In genomic region chr19:4123615-4124568, GRCh38 we compare ENCODE assay signal across 8 cellular contexts. TPM values are rescaled to one million over a fixed set of nuclear protein-coding genes. Genes with fewer than 3 reads are reported as not detected.
DNase-seq lines count a peak whose midpoint lies in the region; ATAC-seq and TF ChIP-seq lines count a peak whose summit lies in the region.

Gene MAP2K2 (minus strand): TSS chr19:4124122. CDS start chr19:4123875, 247 bp downstream.

- H3K79me2 ChIP-seq in PC-9 (ENCODE audit: low read depth), result peaks cover 34% of the 10 kb centered on the region

- no peaks in the 10 kb centered on the region; the same call in 1 of the 2 replicates for H4K20me1 ChIP-seq in PC-9 (ENCODE audit: insufficient read depth)

- no peaks in the 10 kb centered on the region for H3K36me3 ChIP-seq in PC-9 (ENCODE audit: low read depth)
- peaks cover 0 to 5% of the 10 kb centered on the region in 2 donors for H3K36me3 ChIP-seq in esophagus (ENCODE audit: control insufficient read depth in 2 of 2, insufficient read depth in 2 of 2, low read length in 1 of 2)
- H3K36me3 ChIP-seq in muscle layer of colon (ENCODE audit: insufficient read depth, low read length), result no peaks in the 10 kb centered on the region

- WGBS in esophagus, 2 donors, result 3% methylated on average over 84 to 102 of the region's 102 CpGs

- H3K4me1 ChIP-seq in PC-9 (replicated peaks; ENCODE audit: insufficient read depth), result 0 out of 2 replicates have a peak, but pooled peaks cover 5% of the 10 kb centered on the region
- peaks cover 5 to 12% of the 10 kb centered on the region in 2 donors for H3K4me1 ChIP-seq in esophagus (ENCODE audit: control insufficient read depth in 2 of 2, insufficient read depth in 2 of 2, low read length in 1 of 2)
- peaks cover 25% of the 10 kb centered on the region for H3K4me1 ChIP-seq in muscle layer of colon (ENCODE audit: insufficient read depth, low read length)

- peaks cover 15% of the 10 kb centered on the region for H3K36me3 Mint-ChIP-seq in Calu3 (ENCODE audit: insufficient read depth, unreplicated experiment)
- H3K36me3 Mint-ChIP-seq in activated T-cell treated with anti-CD3 and anti-CD28 coated beads, Interleukin-2, amount 50 U/mL, for 4 hours (ENCODE audit: insufficient read depth), result peaks cover 2% of the 10 kb centered on the region

- DNase-seq in Calu3, result peak; percentile 93
- peak; percentile 91 for DNase-seq in KBM-7
- DNase-seq in PC-9, result peak; percentile 68 to 88
- peak; percentile 97 for DNase-seq in activated T-cell treated with anti-CD3 and anti-CD28 coated beads, Interleukin-2, amount 50 U/mL, for 4 hours
- DNase-seq in stimulated activated CD8-positive, alpha-beta memory T cell treated with anti-CD3 and anti-CD28 coated beads, Interleukin-7, amount 100 ng/mL, for 1 hour (ENCODE audit: low read depth in 2 of 2), result peak; percentile 95

- peak within 1 kb of the TSS; percentile 68 for H3K4me3 ChIP-seq in PC-9
- H3K4me3 ChIP-seq in esophagus (ENCODE audit: low read depth in 1 of 2, low read length in 2 of 2), result peak within 1 kb of the TSS; percentile 96 to 98
- H3K4me3 ChIP-seq in muscle layer of colon (ENCODE audit: low read depth in 1 of 2, low read length in 2 of 2), result peak within 1 kb of the TSS; percentile 49 to 62

- H3K27ac ChIP-seq in PC-9 (peak within 1 kb of the TSS; percentile 51; the same call in 1 of the 2 replicates), esophagus (ENCODE audit: low read depth in 2 of 2, low read length in 1 of 2) (peak within 1 kb of the TSS; percentile 84 to 87), muscle layer of colon (ENCODE audit: low read depth, low read length) (peak within 1 kb of the TSS; percentile 88)

- in situ Hi-C loops in KBM-7 (cut with MboI; ENCODE audit: low pct_unique_long_range_greater_than_20kb, low sequenced_read_pairs), result no loop called here

- H3K4me1 Mint-ChIP-seq in Calu3 (ENCODE audit: low read depth, unreplicated experiment), result peaks cover 21% of the 10 kb centered on the region
- H3K4me1 Mint-ChIP-seq in activated T-cell treated with anti-CD3 and anti-CD28 coated beads, Interleukin-2, amount 50 U/mL, for 4 hours (ENCODE audit: low read depth), result peaks cover 23% of the 10 kb centered on the region

- peak within 1 kb of the TSS; percentile 92 for H3K27ac Mint-ChIP-seq in Calu3 (ENCODE audit: unreplicated experiment)

- H3K9me2 ChIP-seq in PC-9 (ENCODE audit: insufficient read depth), result no peaks in the 10 kb centered on the region

- no peaks in the 10 kb centered on the region for H3K9me3 ChIP-seq in PC-9 (ENCODE audit: insufficient read depth, low read depth)
- no peaks in the 10 kb centered on the region for H3K9me3 ChIP-seq in esophagus (ENCODE audit: control insufficient read depth in 2 of 2, insufficient read depth in 1 of 2, low read depth in 1 of 2, low read length in 1 of 2)
- no peaks in the 10 kb centered on the region for H3K9me3 ChIP-seq in muscle layer of colon (ENCODE audit: low read length)

- H3F3A ChIP-seq in PC-9 (ENCODE audit: insufficient read depth, low read depth), result peaks cover 5% of the 10 kb centered on the region; the same call in 1 of the 2 replicates

- H3K9ac ChIP-seq in muscle layer of colon (ENCODE audit: low read length), result peak within 1 kb of the TSS; percentile 92

- peak within 1 kb of the TSS; percentile 89 for H3K4me2 ChIP-seq in PC-9

- H2AFZ ChIP-seq in PC-9, result peak within 1 kb of the TSS; percentile 86

- peak; percentile 78 for ATAC-seq in GM21515 (IDR thresholded peaks at IDR 0.05; ENCODE audit: unreplicated experiment)
- peak; percentile 95 to 97 for ATAC-seq in activated T-cell treated with anti-CD3 and anti-CD28 coated beads, Interleukin-2, amount 50 U/mL, for 4 hours

- H3K9me3 Mint-ChIP-seq in Calu3 (ENCODE audit: low read depth, unreplicated experiment), result no peaks in the 10 kb centered on the region
- no peaks in the 10 kb centered on the region for H3K9me3 Mint-ChIP-seq in activated T-cell treated with anti-CD3 and anti-CD28 coated beads, Interleukin-2, amount 50 U/mL, for 4 hours

- POLR2A ChIA-PET in PC-9 (lab: Charles Lee; ENCODE audit: unreplicated experiment), result no interaction called here

- peak within 1 kb of the TSS; percentile 91 for H3K4me3 Mint-ChIP-seq in Calu3 (ENCODE audit: low read depth, unreplicated experiment)
- peak within 1 kb of the TSS; percentile 92 for H3K4me3 Mint-ChIP-seq in activated T-cell treated with anti-CD3 and anti-CD28 coated beads, Interleukin-2, amount 50 U/mL, for 4 hours

- BruUV-seq in Calu3 (replicated peaks; lab: Mats Ljungman, UMichigan) (no TSS peak), PC-9 (replicated peaks; lab: Mats Ljungman, UMichigan) (TSS peak; percentile 75)

- H3K27me3 ChIP-seq in PC-9 (ENCODE audit: insufficient read depth, low read depth) (no peaks in the 10 kb centered on the region), esophagus (ENCODE audit: control insufficient read depth in 1 of 2, insufficient read depth in 2 of 2, low read length in 2 of 2) (no peaks in the 10 kb centered on the region), muscle layer of colon (ENCODE audit: control insufficient read depth in 1 of 2, insufficient read depth in 2 of 2, low read length in 2 of 2) (no peaks in the 10 kb centered on the region)

- intact Hi-C loops in Calu3 (cut with micrococcal nuclease; ENCODE audit: unreplicated experiment), result no loop called here
- intact Hi-C loops in PC-9 (cut with micrococcal nuclease; ENCODE audit: unreplicated experiment), result no loop called here

- CTCF ChIA-PET in Calu3 (lab: Charles Lee), result no interaction called here
- CTCF ChIA-PET in PC-9 (lab: Charles Lee), result no interaction called here

- H3K27me3 Mint-ChIP-seq in Calu3 (ENCODE audit: unreplicated experiment), result no peaks in the 10 kb centered on the region
- no peaks in the 10 kb centered on the region for H3K27me3 Mint-ChIP-seq in activated T-cell treated with anti-CD3 and anti-CD28 coated beads, Interleukin-2, amount 50 U/mL, for 4 hours (ENCODE audit: low read depth)

- no peak for TF ChIP-seq CTCF in Calu3 (IDR thresholded peaks at IDR 0.05; ENCODE audit: unreplicated experiment)
- no peak for TF ChIP-seq CTCF in PC-9 (conservative IDR thresholded peaks at IDR 0.05)

RNA-seq across cellular contexts. Expression of gene MAP2K2, which starts in this region (rescaled TPM):
- total RNA-seq in Calu3 (2022), result 113 and 114 TPM in 2 replicates
- 160 and 211 TPM in 2 replicates for total RNA-seq in PC-9 (2021)
- 100 to 1,000 TPM; 136 to 143 (median 139) TPM for total RNA-seq in activated T-cell treated with anti-CD3 and anti-CD28 coated beads, Interleukin-2, amount 50 U/mL, for 4 hours
- polyA plus RNA-seq in esophagus, result 100 to 1,000 TPM; 120 to 127 TPM

Comparison
In these comparisons a context has a peak if more than half of its experiments do, and no peak if none do; other contexts are left out.
1. Peak in every context shown above with its lines: DNase-seq, ATAC-seq, H3K4me3 ChIP-seq and H3K27ac ChIP-seq.